10 cellular contexts compared by ENCODE assay signal in genomic region chr21:43360441-43361126, GRCh38.
DNase-seq lines count a peak whose midpoint lies in the region; ATAC-seq, FAIRE-seq and TF ChIP-seq lines count a peak whose summit lies in the region.
"Had no signal": no experiment of that assay in that cellular context is flagged by ENCODE, and none has a peak within 500 bp of the region (broad histone marks: within the 10 kb centered on the region; RNA-seq: fewer than 3 reads in every experiment).

No MANE protein-coding gene starts in this region.

- no peak overlapping the region for H3K4me3 ChIP-seq in keratinocyte (ENCODE audit: control insufficient read depth in 2 of 3, extremely low read depth in 1 of 3, insufficient read depth in 2 of 3, low read depth in 1 of 3, low read length in 3 of 3)
- H3K4me3 ChIP-seq in stomach, result no peak overlapping the region

- no peak overlapping the region for H2AFZ ChIP-seq in keratinocyte (ENCODE audit: control insufficient read depth, low read length)

- H3K4me2 ChIP-seq in keratinocyte (ENCODE audit: control insufficient read depth, extremely low read depth, insufficient read depth, low read depth, low read length), result no peak overlapping the region

- H3K36me3 Mint-ChIP-seq in activated T-cell treated with anti-CD3 and anti-CD28 coated beads, Interleukin-2, amount 50 U/mL, for 72 hours (ENCODE audit: insufficient read depth in 2 of 2), result no peaks in the 10 kb centered on the region
- H3K36me3 Mint-ChIP-seq in T-helper 17 cell (ENCODE audit: low read depth), result no peaks in the 10 kb centered on the region

- H3K79me2 ChIP-seq in keratinocyte (ENCODE audit: control insufficient read depth, insufficient read depth, low read length), result no peaks in the 10 kb centered on the region

- intact Hi-C loops in stomach (cut with DNase I; ENCODE audit: low total_unique reads), result no loop called here

- H3K27me3 ChIP-seq in keratinocyte (ENCODE audit: control insufficient read depth, extremely low read depth, insufficient read depth, low read length) (peaks cover 3% of the 10 kb centered on the region), stomach (peaks cover 0 to 13% (median 0%) of the 10 kb centered on the region in 3 donors)

- DNase-seq in activated T-cell treated with anti-CD3 and anti-CD28 coated beads, Interleukin-2, amount 50 U/mL, for 72 hours, result no peak
- DNase-seq in activated T-cell treated with anti-CD3 and anti-CD28 coated beads for 4 hours (no peak), T-helper 17 cell (no peak), keratinocyte (ENCODE audit: low read depth, low spot score) (no peak), stomach (no peak), putamen (ENCODE audit: low spot score) (no peak), H54 (ENCODE audit: insufficient read length, low spot score) (no peak)
- DNase-seq: occipital lobe had no signal

- H3K27ac ChIP-seq in keratinocyte (ENCODE audit: control insufficient read depth, insufficient read depth, low read length), result no peak overlapping the region
- peak overlapping the region; percentile 64 to 82 (median 72) for H3K27ac ChIP-seq in stomach

- TF ChIP-seq CTCF in keratinocyte (optimal IDR thresholded peaks at IDR 0.05 in 1 of 3, IDR thresholded peaks at IDR 0.05 in 1 of 3, conservative IDR thresholded peaks at IDR 0.05 in 1 of 3; ENCODE audit: extremely low read depth in 1 of 3, insufficient read depth in 2 of 3, low read length in 3 of 3), result no peak
- no peak for TF ChIP-seq CTCF in stomach (IDR thresholded peaks at IDR 0.05)

- peak overlapping the region; percentile 79 to 80 for H3K4me3 Mint-ChIP-seq in activated T-cell treated with anti-CD3 and anti-CD28 coated beads, Interleukin-2, amount 50 U/mL, for 72 hours
- no peak overlapping the region for H3K4me3 Mint-ChIP-seq in T-helper 17 cell

- no peak for ATAC-seq in activated T-cell treated with anti-CD3 and anti-CD28 coated beads, Interleukin-2, amount 50 U/mL, for 72 hours (replicated peaks in 1 of 2)
- no peak for ATAC-seq in T-helper 17 cell
- ATAC-seq in HG03457 (IDR thresholded peaks at IDR 0.05; ENCODE audit: unreplicated experiment), result no peak

- H3K27me3 Mint-ChIP-seq in activated T-cell treated with anti-CD3 and anti-CD28 coated beads, Interleukin-2, amount 50 U/mL, for 72 hours (ENCODE audit: low read depth), result peaks cover 6% of the 10 kb centered on the region
- peaks cover 13% of the 10 kb centered on the region for H3K27me3 Mint-ChIP-seq in T-helper 17 cell

- H3K9me1 ChIP-seq in keratinocyte (ENCODE audit: control insufficient read depth, extremely low read depth, insufficient read depth, low read length), result no peaks in the 10 kb centered on the region

- H4K20me1 ChIP-seq in keratinocyte (ENCODE audit: control insufficient read depth, extremely low read depth, insufficient read depth, low read length), result no peaks in the 10 kb centered on the region

- H3K4me1 Mint-ChIP-seq in activated T-cell treated with anti-CD3 and anti-CD28 coated beads, Interleukin-2, amount 50 U/mL, for 72 hours (ENCODE audit: low read depth), result peaks cover 27% of the 10 kb centered on the region
- peaks cover 16% of the 10 kb centered on the region for H3K4me1 Mint-ChIP-seq in T-helper 17 cell

- FAIRE-seq in keratinocyte (lab: Jason Lieb, UNC) (no peak), H54 (lab: Jason Lieb, UNC) (no peak)
- FAIRE-seq: islet of Langerhans had no signal

- H3K9ac ChIP-seq in keratinocyte (ENCODE audit: control insufficient read depth, extremely low read depth, insufficient read depth, low read length), result peak overlapping the region; percentile 81

- TF ChIP-seq POLR2A in stomach (IDR thresholded peaks at IDR 0.05), result no peak
- no peak for TF ChIP-seq POLR2A in H54 (IDR thresholded peaks at IDR 0.05; ENCODE audit: low read depth, low read length)

- H3K4me1 ChIP-seq in keratinocyte (ENCODE audit: control insufficient read depth, extremely low read depth, insufficient read depth, low read length) (peaks cover 21% of the 10 kb centered on the region), stomach (peaks cover 5 to 29% (median 11%) of the 10 kb centered on the region in 4 donors)

- H3K36me3 ChIP-seq in keratinocyte (ENCODE audit: control insufficient read depth in 2 of 2, extremely low read depth in 1 of 2, insufficient read depth in 2 of 2, low read length in 2 of 2) (no peaks in the 10 kb centered on the region), stomach (no peaks in the 10 kb centered on the region)

- dilution Hi-C loops in keratinocyte (cut with MboI; ENCODE audit: extremely low pct_ligation_motif_present, low sequenced_read_pairs), result no loop called here

- no peak for TF ChIP-seq EP300 in stomach (IDR thresholded peaks at IDR 0.05)

- 94 to 98% (median 95%) methylated on average over 24 to 32 of the region's 32 CpGs for WGBS in stomach, 5 donors

- H3K27ac Mint-ChIP-seq in activated T-cell treated with anti-CD3 and anti-CD28 coated beads, Interleukin-2, amount 50 U/mL, for 72 hours, result no peak overlapping the region
- peak overlapping the region; percentile 93 for H3K27ac Mint-ChIP-seq in T-helper 17 cell

- no peaks in the 10 kb centered on the region for H3K9me3 ChIP-seq in T-helper 17 cell (ENCODE audit: control insufficient read depth, low read length, poor library complexity, severe bottlenecking)
- H3K9me3 ChIP-seq in keratinocyte (ENCODE audit: control insufficient read depth, low read depth, low read length), result no peaks in the 10 kb centered on the region
- H3K9me3 ChIP-seq in stomach, result no peaks in the 10 kb centered on the region

- no peaks in the 10 kb centered on the region for H3K9me3 Mint-ChIP-seq in activated T-cell treated with anti-CD3 and anti-CD28 coated beads, Interleukin-2, amount 50 U/mL, for 72 hours
